In the genomic region with DNA sequence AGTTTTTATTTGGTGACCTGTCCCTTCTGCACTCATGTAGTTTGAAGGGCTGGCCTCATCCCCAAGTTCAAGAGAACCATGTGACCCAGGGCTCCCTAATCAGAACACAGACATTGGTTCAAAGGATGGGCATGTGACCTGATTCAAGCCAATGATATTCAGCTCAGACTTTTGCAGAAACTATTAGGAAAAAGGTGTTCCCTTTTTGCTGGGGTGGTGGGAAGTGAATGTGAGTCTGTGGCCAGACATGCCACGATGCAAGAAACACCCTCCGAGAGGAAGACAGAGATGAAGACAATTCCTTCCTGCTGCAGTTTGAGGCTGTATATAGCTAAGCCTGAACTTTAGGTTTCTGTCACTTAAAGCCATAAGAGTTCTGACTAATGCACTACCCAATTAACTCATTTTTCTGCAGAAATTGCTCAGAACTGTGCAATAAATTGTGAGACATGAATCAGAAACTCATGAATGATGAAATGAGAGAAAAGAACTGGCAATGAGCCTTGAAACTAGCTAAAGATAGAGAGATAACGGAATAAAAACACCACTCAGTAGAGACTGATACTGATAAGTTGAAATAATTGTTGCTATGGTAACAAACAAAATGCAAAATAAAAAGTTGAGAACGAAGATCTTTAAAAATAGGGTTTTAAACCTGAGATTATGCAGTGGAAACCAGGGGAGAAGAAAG, we compare ENCODE assay signal across 12 cellular contexts. TPM values are rescaled to one million over a fixed set of nuclear protein-coding genes. Genes with fewer than 3 reads are reported as not detected.
DNase-seq lines count a peak whose midpoint lies in the region; ATAC-seq and TF ChIP-seq lines count a peak whose summit lies in the region.
"Had no signal": no experiment of that assay in that cellular context is flagged by ENCODE, and none has a peak within 500 bp of the region (broad histone marks: within the 10 kb centered on the region; RNA-seq: fewer than 3 reads in every experiment).

No MANE protein-coding gene starts in this region.

- no peaks in the 10 kb centered on the region for H3K36me3 ChIP-seq in OCI-LY3 (replicated peaks; ENCODE audit: low read depth, low read length)

- peak overlapping the region; percentile 50 for H2AFZ ChIP-seq in OCI-LY3 (ENCODE audit: low read depth, low read length)

- POLR2A ChIA-PET in activated CD4-positive, alpha-beta T cell treated with anti-CD3 and anti-CD28 coated beads for 36 hours (lab: Charles Lee): interaction anchor here (0.7 to 3.0 kb wide), 10 partner anchors 9 to 974 kb away, joined by 3 to 28 read pairs (median 6); partner anchors contain the start of gene MAPK1
- POLR2A ChIA-PET in activated CD4-positive, alpha-beta T cell treated with anti-CD3 and anti-CD28 coated beads, Interleukin-2, amount 10 ng/mL, durations not matched to agents 7 days and 5 days (lab: Charles Lee): interaction anchor here (0.6 kb wide), 1 partner anchor 372 kb away, joined by 6 read pairs; no protein-coding TSS in a partner anchor

- H3K27ac Mint-ChIP-seq in activated CD4-positive, alpha-beta T cell treated with anti-CD3 and anti-CD28 coated beads for 36 hours: peak overlapping the region; percentile 93
- H3K27ac Mint-ChIP-seq in activated CD4-positive, alpha-beta T cell treated with anti-CD3 and anti-CD28 coated beads, Interleukin-2, amount 10 ng/mL, durations not matched to agents 7 days and 5 days: no peak overlapping the region
- H3K27ac Mint-ChIP-seq in central memory CD8-positive, alpha-beta T cell (ENCODE audit: low read depth): peak overlapping the region; percentile 80
- H3K27ac Mint-ChIP-seq: nephron had no signal

- peaks cover 19% of the 10 kb centered on the region for H3K4me1 ChIP-seq in OCI-LY3 (ENCODE audit: low read length)

- no peaks in the 10 kb centered on the region for H3K79me2 ChIP-seq in OCI-LY3 (ENCODE audit: low read length)

- no peaks in the 10 kb centered on the region for H3K9me3 ChIP-seq in OCI-LY3 (ENCODE audit: insufficient read depth, low read length)

- peaks cover 5% of the 10 kb centered on the region for H3K27me3 Mint-ChIP-seq in activated CD4-positive, alpha-beta T cell treated with anti-CD3 and anti-CD28 coated beads for 36 hours
- H3K27me3 Mint-ChIP-seq in activated CD4-positive, alpha-beta T cell treated with anti-CD3 and anti-CD28 coated beads, Interleukin-2, amount 10 ng/mL, durations not matched to agents 7 days and 5 days: no peaks in the 10 kb centered on the region
- H3K27me3 Mint-ChIP-seq in central memory CD8-positive, alpha-beta T cell: no peaks in the 10 kb centered on the region

- peak; percentile 96 for ATAC-seq in activated CD4-positive, alpha-beta T cell treated with anti-CD3 and anti-CD28 coated beads for 36 hours
- peak; percentile 56 for ATAC-seq in central memory CD8-positive, alpha-beta T cell (replicated peaks; ENCODE audit: extremely low read depth, poor library complexity, severe bottlenecking)
- ATAC-seq in HG03565 (IDR thresholded peaks at IDR 0.05; ENCODE audit: unreplicated experiment) (no peak), GM21576 (IDR thresholded peaks at IDR 0.05; ENCODE audit: unreplicated experiment) (no peak), left colon (no peak)
- ATAC-seq: esophagus mucosa had no signal

- H3K4me3 ChIP-seq in OCI-LY3 (ENCODE audit: low read length): peak overlapping the region; percentile 40

- peak overlapping the region; percentile 61 for H3K4me2 ChIP-seq in OCI-LY3 (ENCODE audit: low read length)

- no peaks in the 10 kb centered on the region for H3K36me3 Mint-ChIP-seq in activated CD4-positive, alpha-beta T cell treated with anti-CD3 and anti-CD28 coated beads for 36 hours (ENCODE audit: low read depth)
- no peaks in the 10 kb centered on the region for H3K36me3 Mint-ChIP-seq in activated CD4-positive, alpha-beta T cell treated with anti-CD3 and anti-CD28 coated beads, Interleukin-2, amount 10 ng/mL, durations not matched to agents 7 days and 5 days (ENCODE audit: low read depth)
- peaks cover 1% of the 10 kb centered on the region for H3K36me3 Mint-ChIP-seq in central memory CD8-positive, alpha-beta T cell (ENCODE audit: insufficient read depth)

- H3K9ac ChIP-seq in OCI-LY3 (ENCODE audit: low read length): 0 out of 2 replicates have a peak overlapping the region, but pooled peaks have one; percentile 4

- H3K4me1 Mint-ChIP-seq in activated CD4-positive, alpha-beta T cell treated with anti-CD3 and anti-CD28 coated beads for 36 hours: peaks cover 20% of the 10 kb centered on the region
- H3K4me1 Mint-ChIP-seq in activated CD4-positive, alpha-beta T cell treated with anti-CD3 and anti-CD28 coated beads, Interleukin-2, amount 10 ng/mL, durations not matched to agents 7 days and 5 days: peaks cover 13% of the 10 kb centered on the region
- H3K4me1 Mint-ChIP-seq in central memory CD8-positive, alpha-beta T cell: peaks cover 9% of the 10 kb centered on the region
- H3K4me1 Mint-ChIP-seq: nephron had no signal

- intact Hi-C loops in activated CD4-positive, alpha-beta T cell treated with anti-CD3 and anti-CD28 coated beads for 36 hours (cut with DNase I, micrococcal nuclease): loop anchor here (1.0 kb wide), 4 partner anchors 8 to 114 kb away; no protein-coding TSS in a partner anchor
- intact Hi-C loops in left colon (cut with DNase I, micrococcal nuclease): no loop called here

- CTCF ChIA-PET in activated CD4-positive, alpha-beta T cell treated with anti-CD3 and anti-CD28 coated beads for 36 hours (lab: Charles Lee): interaction anchor here (1.2 to 1.4 kb wide), 4 partner anchors 11 to 115 kb away, joined by 3 to 6 read pairs (median 3); no protein-coding TSS in a partner anchor
- CTCF ChIA-PET in activated CD4-positive, alpha-beta T cell treated with anti-CD3 and anti-CD28 coated beads, Interleukin-2, amount 10 ng/mL, durations not matched to agents 7 days and 5 days (lab: Charles Lee): interaction anchor here (0.6 kb wide), 1 partner anchor 48 kb away, joined by 3 read pairs; no protein-coding TSS in a partner anchor

- peaks cover 2% of the 10 kb centered on the region; the same call in 1 of the 2 replicates for H3K27me3 ChIP-seq in OCI-LY3 (ENCODE audit: low read depth, low read length)

- peak; percentile 63 for DNase-seq in activated CD4-positive, alpha-beta T cell treated with anti-CD3 and anti-CD28 coated beads for 36 hours
- no peak for DNase-seq in activated CD4-positive, alpha-beta T cell treated with anti-CD3 and anti-CD28 coated beads, Interleukin-2, amount 10 ng/mL, durations not matched to agents 7 days and 5 days
- no peak for DNase-seq in central memory CD8-positive, alpha-beta T cell (ENCODE audit: low spot score in 2 of 2)
- peak; percentile 19 for DNase-seq in stimulated activated CD4-positive, alpha-beta T cell treated with anti-CD3 and anti-CD28 coated beads, Interleukin-4, amount 100 ng/mL, for 1 hour
- DNase-seq in left colon: no peak
- DNase-seq: ACHN; activated CD4-positive, alpha-beta T cell treated with anti-CD3 and anti-CD28 coated beads for 1 hour had no signal

- H3K9me3 Mint-ChIP-seq in activated CD4-positive, alpha-beta T cell treated with anti-CD3 and anti-CD28 coated beads for 36 hours (ENCODE audit: low read depth): no peaks in the 10 kb centered on the region
- H3K9me3 Mint-ChIP-seq in activated CD4-positive, alpha-beta T cell treated with anti-CD3 and anti-CD28 coated beads, Interleukin-2, amount 10 ng/mL, durations not matched to agents 7 days and 5 days: no peaks in the 10 kb centered on the region
- H3K9me3 Mint-ChIP-seq in central memory CD8-positive, alpha-beta T cell: no peaks in the 10 kb centered on the region
- H3K9me3 Mint-ChIP-seq: nephron had no signal

- H3K27ac ChIP-seq in OCI-LY3 (ENCODE audit: low read length): peak overlapping the region; percentile 66

- H4K20me1 ChIP-seq in OCI-LY3 (ENCODE audit: insufficient read depth, low read length): no peaks in the 10 kb centered on the region

- no peak overlapping the region for H3K4me3 Mint-ChIP-seq in activated CD4-positive, alpha-beta T cell treated with anti-CD3 and anti-CD28 coated beads for 36 hours
- H3K4me3 Mint-ChIP-seq in activated CD4-positive, alpha-beta T cell treated with anti-CD3 and anti-CD28 coated beads, Interleukin-2, amount 10 ng/mL, durations not matched to agents 7 days and 5 days: no peak overlapping the region
- peak overlapping the region; percentile 8 for H3K4me3 Mint-ChIP-seq in central memory CD8-positive, alpha-beta T cell
- H3K4me3 Mint-ChIP-seq: nephron had no signal

- TF ChIP-seq CTCF in OCI-LY3 (IDR thresholded peaks at IDR 0.05; ENCODE audit: low read depth, low read length): no peak

RNA-seq across cellular contexts. Expression of gene MAPK1, which starts 9.2 kb away (rescaled TPM):
- 100 to 1,000 TPM in 1 of 2 experiments, 10 to 100 TPM in 1; 91.9 to 108 TPM for total RNA-seq in activated CD4-positive, alpha-beta T cell treated with anti-CD3 and anti-CD28 coated beads for 36 hours
- 100 to 1,000 TPM; 123 to 139 TPM for total RNA-seq in activated CD4-positive, alpha-beta T cell treated with anti-CD3 and anti-CD28 coated beads, Interleukin-2, amount 10 ng/mL, durations not matched to agents 7 days and 5 days
- total RNA-seq in left colon: 100 to 1,000 TPM; 123 to 144 TPM

Comparison
In these comparisons a context has a peak if more than half of its experiments do, and no peak if none do; other contexts are left out.
1. DNase-seq: peak in activated CD4-positive, alpha-beta T cell treated with anti-CD3 and anti-CD28 coated beads for 36 hours (single experiment) and stimulated activated CD4-positive, alpha-beta T cell treated with anti-CD3 and anti-CD28 coated beads, Interleukin-4, amount 100 ng/mL, for 1 hour (single experiment); none in activated CD4-positive, alpha-beta T cell treated with anti-CD3 and anti-CD28 coated beads, Interleukin-2, amount 10 ng/mL, durations not matched to agents 7 days and 5 days (single experiment), central memory CD8-positive, alpha-beta T cell (0 of 2) and left colon (0 of 2).
2. ATAC-seq: peak in activated CD4-positive, alpha-beta T cell treated with anti-CD3 and anti-CD28 coated beads for 36 hours (single experiment) and central memory CD8-positive, alpha-beta T cell (single experiment); none in HG03565 (single experiment), GM21576 (single experiment) and left colon (single experiment).
3. intact Hi-C loops: an anchor here in activated CD4-positive, alpha-beta T cell treated with anti-CD3 and anti-CD28 coated beads for 36 hours (1.0 kb wide); none called in left colon.